Comparison of ENCODE assay signal across 13 cellular contexts in genomic region chr22:45478108-45478771, GRCh38. TPM values are rescaled to one million over a fixed set of nuclear protein-coding genes. Genes with fewer than 3 reads are reported as not detected.
DNase-seq lines count a peak whose midpoint lies in the region; ATAC-seq and TF ChIP-seq lines count a peak whose summit lies in the region.
"Had no signal": no experiment of that assay in that cellular context is flagged by ENCODE, and none has a peak within 500 bp of the region (broad histone marks: within the 10 kb centered on the region; RNA-seq: fewer than 3 reads in every experiment).

No MANE protein-coding gene starts in this region.

- WGBS in endodermal cell (ENCODE audit: insufficient coverage in 1 of 2, insufficient read length in 1 of 2), 2 experiments = 82 to 88% methylated on average over 10 to 11 of the region's 11 CpGs

- H3K27ac ChIP-seq in ascending aorta (peak overlapping the region; percentile 65 to 86), left ventricle myocardium inferior (replicated peaks) (peak overlapping the region; percentile 54), vagina (peak overlapping the region; percentile 84), endodermal cell (ENCODE audit: low read depth, low read length) (no peak overlapping the region)

- no peak overlapping the region for H3K4me3 ChIP-seq in ascending aorta
- H3K4me3 ChIP-seq in left ventricle myocardium inferior = no peak overlapping the region
- H3K4me3 ChIP-seq in vagina = no peak overlapping the region
- no peak overlapping the region for H3K4me3 ChIP-seq in endodermal cell (ENCODE audit: low read length)
- H3K4me3 ChIP-seq: uterus had no signal

- H3K36me3 Mint-ChIP-seq in HFFc6 (ENCODE audit: low read depth) (no peaks in the 10 kb centered on the region), endodermal cell (ENCODE audit: low read depth) (no peaks in the 10 kb centered on the region)
- no peaks in the 10 kb centered on the region for H3K36me3 Mint-ChIP-seq in activated naive CD8-positive, alpha-beta T cell treated with anti-CD3 and anti-CD28 coated beads, Interleukin-2, amount 50 U/mL, for 24 hours (ENCODE audit: low read depth)
- H3K36me3 Mint-ChIP-seq: memory B cell had no signal

- no peaks in the 10 kb centered on the region for H3K9me3 ChIP-seq in ascending aorta
- H3K9me3 ChIP-seq in left ventricle myocardium inferior (replicated peaks) = no peaks in the 10 kb centered on the region
- H3K9me3 ChIP-seq in vagina = no peaks in the 10 kb centered on the region
- peaks cover 16% of the 10 kb centered on the region for H3K9me3 ChIP-seq in endodermal cell (ENCODE audit: control insufficient read depth, low read length)
- H3K9me3 ChIP-seq: uterus had no signal

- H3K9me3 Mint-ChIP-seq in HFFc6 (no peaks in the 10 kb centered on the region; the same call in 1 of the 2 replicates), endodermal cell (peaks cover 15% of the 10 kb centered on the region)
- no peaks in the 10 kb centered on the region for H3K9me3 Mint-ChIP-seq in activated naive CD8-positive, alpha-beta T cell treated with anti-CD3 and anti-CD28 coated beads, Interleukin-2, amount 50 U/mL, for 24 hours

- peak overlapping the region; percentile 80 for H3K27ac Mint-ChIP-seq in HFFc6
- H3K27ac Mint-ChIP-seq in endodermal cell = no peak overlapping the region
- H3K27ac Mint-ChIP-seq in activated naive CD8-positive, alpha-beta T cell treated with anti-CD3 and anti-CD28 coated beads, Interleukin-2, amount 50 U/mL, for 24 hours = no peak overlapping the region
- H3K27ac Mint-ChIP-seq: activated CD8-positive, alpha-beta memory T cell treated with anti-CD3 and anti-CD28 coated beads, Interleukin-2, amount 10 ng/mL, durations not matched to agents 7 days and 5 days; memory B cell had no signal

- H3K4me1 Mint-ChIP-seq in HFFc6 (ENCODE audit: low read depth) (peaks cover 52% of the 10 kb centered on the region), endodermal cell (peaks cover 7% of the 10 kb centered on the region)
- H3K4me1 Mint-ChIP-seq in activated naive CD8-positive, alpha-beta T cell treated with anti-CD3 and anti-CD28 coated beads, Interleukin-2, amount 50 U/mL, for 24 hours = no peaks in the 10 kb centered on the region
- H3K4me1 Mint-ChIP-seq: activated CD8-positive, alpha-beta memory T cell treated with anti-CD3 and anti-CD28 coated beads, Interleukin-2, amount 10 ng/mL, durations not matched to agents 7 days and 5 days; memory B cell had no signal

- no peak overlapping the region for H3K9ac ChIP-seq in endodermal cell (ENCODE audit: extremely low read depth, low read length, poor library complexity, severe bottlenecking)

- peaks cover 1% of the 10 kb centered on the region; the same call in 1 of the 2 replicates for H3K27me3 Mint-ChIP-seq in HFFc6 (ENCODE audit: insufficient read depth)
- no peaks in the 10 kb centered on the region for H3K27me3 Mint-ChIP-seq in endodermal cell (ENCODE audit: insufficient read depth)
- H3K27me3 Mint-ChIP-seq in activated naive CD8-positive, alpha-beta T cell treated with anti-CD3 and anti-CD28 coated beads, Interleukin-2, amount 50 U/mL, for 24 hours = peaks cover 16% of the 10 kb centered on the region

- H3K4me1 ChIP-seq in ascending aorta (peaks cover 5 to 22% of the 10 kb centered on the region in 2 donors), left ventricle myocardium inferior (peaks cover 16% of the 10 kb centered on the region), vagina (peaks cover 45% of the 10 kb centered on the region), endodermal cell (ENCODE audit: control insufficient read depth, insufficient read depth, low read length) (peaks cover 3% of the 10 kb centered on the region)
- H3K4me1 ChIP-seq: uterus had no signal

- intact Hi-C loops in ascending aorta (cut with DNase I) = loop anchor here (2.0 to 5.0 kb wide), 2 partner anchors 36 to 61 kb away; no protein-coding TSS in a partner anchor
- intact Hi-C loops in left ventricle myocardium inferior (cut with micrococcal nuclease) = no loop called here
- intact Hi-C loops in vagina (cut with DNase I) = no loop called here

- TF ChIP-seq POLR2A in vagina (IDR thresholded peaks at IDR 0.05) = no peak

- ATAC-seq in activated naive CD8-positive, alpha-beta T cell treated with anti-CD3 and anti-CD28 coated beads, Interleukin-2, amount 50 U/mL, for 24 hours = no peak
- ATAC-seq: activated CD8-positive, alpha-beta memory T cell treated with anti-CD3 and anti-CD28 coated beads, Interleukin-2, amount 10 ng/mL, durations not matched to agents 7 days and 5 days had no signal

- no peaks in the 10 kb centered on the region for H3K27me3 ChIP-seq in ascending aorta
- H3K27me3 ChIP-seq in left ventricle myocardium inferior (ENCODE audit: low read depth) = peaks cover 14% of the 10 kb centered on the region
- H3K27me3 ChIP-seq in vagina = no peaks in the 10 kb centered on the region
- no peaks in the 10 kb centered on the region for H3K27me3 ChIP-seq in endodermal cell (ENCODE audit: control insufficient read depth, insufficient read depth, low read length, poor library complexity, severe bottlenecking)
- H3K27me3 ChIP-seq: uterus had no signal

- TF ChIP-seq CTCF in HFFc6 (IDR thresholded peaks at IDR 0.05) = no peak
- no peak for TF ChIP-seq CTCF in ascending aorta (IDR thresholded peaks at IDR 0.05)
- no peak for TF ChIP-seq CTCF in left ventricle myocardium inferior (IDR thresholded peaks at IDR 0.05; ENCODE audit: borderline replicate concordance)
- TF ChIP-seq CTCF in vagina (IDR thresholded peaks at IDR 0.05) = no peak
- TF ChIP-seq CTCF in endodermal cell (conservative IDR thresholded peaks at IDR 0.05) = no peak

- DNase-seq in HFFc6 (peak; percentile 97), ascending aorta (ENCODE audit: low spot score in 2 of 2) (no peak), left ventricle myocardium inferior (no peak), vagina (ENCODE audit: extremely low spot score in 2 of 2) (no peak), NCI-H345 treated with DMSO at 0.1 percent for 48 hours (lab: John Stamatoyannopoulos, UW; ENCODE audit: unreplicated experiment) (no peak), endodermal cell (no peak)
- DNase-seq in activated naive CD8-positive, alpha-beta T cell treated with anti-CD3 and anti-CD28 coated beads, Interleukin-2, amount 50 U/mL, for 24 hours = no peak
- DNase-seq: activated CD8-positive, alpha-beta memory T cell treated with anti-CD3 and anti-CD28 coated beads, Interleukin-2, amount 10 ng/mL, durations not matched to agents 7 days and 5 days; NCI-H2029 treated with DMSO at 0.1 percent for 48 hours; T-helper 9 cell had no signal

- no peaks in the 10 kb centered on the region for H3K36me3 ChIP-seq in ascending aorta
- H3K36me3 ChIP-seq in left ventricle myocardium inferior = no peaks in the 10 kb centered on the region
- H3K36me3 ChIP-seq in vagina = no peaks in the 10 kb centered on the region
- H3K36me3 ChIP-seq in endodermal cell (ENCODE audit: control insufficient read depth, insufficient read depth, low read length) = no peaks in the 10 kb centered on the region
- H3K36me3 ChIP-seq: uterus had no signal

- H3K4me3 Mint-ChIP-seq in HFFc6 (no peak overlapping the region; the same call in 1 of the 2 replicates), endodermal cell (no peak overlapping the region)
- H3K4me3 Mint-ChIP-seq in activated naive CD8-positive, alpha-beta T cell treated with anti-CD3 and anti-CD28 coated beads, Interleukin-2, amount 50 U/mL, for 24 hours = no peak overlapping the region
- H3K4me3 Mint-ChIP-seq: activated CD8-positive, alpha-beta memory T cell treated with anti-CD3 and anti-CD28 coated beads, Interleukin-2, amount 10 ng/mL, durations not matched to agents 7 days and 5 days; memory B cell had no signal

RNA-seq across cellular contexts. Expression of gene FBLN1, which starts 24.4 kb away (rescaled TPM):
- total RNA-seq in HFFc6 (2021; fragmentation: NEBNext Ultra II Directional; extraction: Animal tissue kit (Norgen Biotek cat#: 25700)) = 100 to 1,000 TPM; 199 to 346 (median 326) TPM
- total RNA-seq in ascending aorta (580 TPM), left ventricle myocardium inferior (82.8 TPM), vagina (1,019 TPM), endodermal cell (100 to 1,000 TPM; 226 to 305 TPM)
- 268 TPM for polyA plus RNA-seq in endodermal cell (2013, experiment 1 of 2)
- 268 TPM for polyA plus RNA-seq in endodermal cell (2013, experiment 2 of 2)
- total RNA-seq: OCI-LY7 had no signal
